8 cellular contexts compared by ENCODE assay signal in genomic region chr6:160088069-160088773, GRCh38. TPM values are rescaled to one million over a fixed set of nuclear protein-coding genes. Genes with fewer than 3 reads are reported as not detected.
DNase-seq lines count a peak whose midpoint lies in the region; ATAC-seq and TF ChIP-seq lines count a peak whose summit lies in the region.

No MANE protein-coding gene starts in this region.

- H3K9me2 ChIP-seq in MM.1S (replicated peaks; ENCODE audit: insufficient read depth, low read length), result no peaks in the 10 kb centered on the region

- WGBS in testis, 2 donors, result 40 to 61% methylated on average over 11 to 13 of the region's 13 CpGs

- H3K36me3 ChIP-seq in MM.1S (replicated peaks; ENCODE audit: insufficient read depth, low read length) (no peaks in the 10 kb centered on the region; the same call in 1 of the 2 replicates), breast epithelium (peaks cover 5% of the 10 kb centered on the region), kidney epithelial cell (ENCODE audit: control insufficient read depth, insufficient read depth, low read length) (peaks cover 12% of the 10 kb centered on the region), testis (ENCODE audit: low read depth, missing control alignments) (no peaks in the 10 kb centered on the region)

- no peaks in the 10 kb centered on the region for H3K4me1 ChIP-seq in MM.1S (ENCODE audit: low read length)
- no peaks in the 10 kb centered on the region for H3K4me1 ChIP-seq in breast epithelium
- no peaks in the 10 kb centered on the region for H3K4me1 ChIP-seq in testis

- intact Hi-C loops in breast epithelium (cut with DNase I; ENCODE audit: low total_unique reads), result no loop called here
- intact Hi-C loops in testis (cut with DNase I; ENCODE audit: low total_unique reads), result loop anchor here (5.0 to 10.0 kb wide), 2 partner anchors 213 to 369 kb away; no protein-coding TSS in a partner anchor

- H3K27ac ChIP-seq in MM.1S (ENCODE audit: low read length) (no peak overlapping the region), breast epithelium (no peak overlapping the region), testis (no peak overlapping the region)

- no peaks in the 10 kb centered on the region for H3F3A ChIP-seq in MM.1S (ENCODE audit: insufficient read depth, low read length)

- TF ChIP-seq CTCF in MM.1S (IDR thresholded peaks at IDR 0.05; ENCODE audit: low read length) (0 out of 2 replicates have a peak, but pooled peaks have one; percentile 9), breast epithelium (IDR thresholded peaks at IDR 0.05) (peak in 2 of 3 donors; percentile 26 to 62), kidney epithelial cell (IDR thresholded peaks at IDR 0.05; ENCODE audit: insufficient read depth, low read length, poor library complexity, severe bottlenecking) (peak; percentile 88), testis (IDR thresholded peaks at IDR 0.05) (peak; percentile 53 to 70 (median 68))

- H3K4me3 ChIP-seq in MM.1S (ENCODE audit: low read length) (no peak overlapping the region), breast epithelium (no peak overlapping the region), kidney epithelial cell (ENCODE audit: low read depth, low read length) (no peak overlapping the region), testis (no peak overlapping the region)

- no peaks in the 10 kb centered on the region for H3K79me2 ChIP-seq in MM.1S (ENCODE audit: low read length)

- H3K4me2 ChIP-seq in MM.1S (ENCODE audit: low read depth, low read length), result no peak overlapping the region

- H3K9me3 ChIP-seq in MM.1S (replicated peaks; ENCODE audit: insufficient read depth, low read length) (no peaks in the 10 kb centered on the region), breast epithelium (no peaks in the 10 kb centered on the region), testis (no peaks in the 10 kb centered on the region)

- no peak overlapping the region for H3K9ac ChIP-seq in MM.1S (ENCODE audit: low read length)

- DNase-seq in GM04503 (ENCODE audit: low read depth), result peak; percentile 85
- no peak for DNase-seq in MM.1S
- DNase-seq in breast epithelium (ENCODE audit: low spot score in 2 of 2), result peak in 1 of 2 donors; percentile 21
- peak; percentile 18 for DNase-seq in kidney epithelial cell (ENCODE audit: low read depth)
- peak; percentile 78 for DNase-seq in testis
- no peak for DNase-seq in activated gamma-delta T cell treated with Interleukin-2 at 50 U/mL for 16 hours

- no peaks in the 10 kb centered on the region for H4K20me1 ChIP-seq in MM.1S (ENCODE audit: insufficient read depth, low read length)

- H3K27me3 ChIP-seq in MM.1S (replicated peaks; ENCODE audit: insufficient read depth, low read length) (no peaks in the 10 kb centered on the region), breast epithelium (no peaks in the 10 kb centered on the region), kidney epithelial cell (ENCODE audit: control insufficient read depth, insufficient read depth, low read length) (no peaks in the 10 kb centered on the region), testis (no peaks in the 10 kb centered on the region)

- H2AFZ ChIP-seq in MM.1S (ENCODE audit: low read length), result no peak overlapping the region

- TF ChIP-seq POLR2A in breast epithelium (IDR thresholded peaks at IDR 0.05) (no peak), testis (IDR thresholded peaks at IDR 0.05) (no peak)

- ATAC-seq in HG02970 (IDR thresholded peaks at IDR 0.05; ENCODE audit: low FRiP score, unreplicated experiment) (no peak), GM19351 (IDR thresholded peaks at IDR 0.05; ENCODE audit: unreplicated experiment) (no peak)

RNA-seq across cellular contexts. Expression of gene SLC22A1, which starts 33.4 kb away (rescaled TPM):
- total RNA-seq in breast epithelium (1 to 10 TPM in 2 of 3 donors, under 1 TPM in 1; 0.98 to 3.2 (median 1.3) TPM), kidney epithelial cell (0.14 and 1.3 TPM in 2 replicates), testis (1 to 10 TPM; 1.5 to 1.7 TPM)
- 0.90 TPM for polyA plus RNA-seq in testis (ENCODE audit: insufficient read depth, low read depth, low replicate concordance)

Comparison
In these comparisons a context has a peak if more than half of its experiments do, and no peak if none do; other contexts are left out.
1. DNase-seq: peak in GM04503 (single experiment), kidney epithelial cell (single experiment) and testis (single experiment); none in MM.1S (single experiment) and activated gamma-delta T cell treated with Interleukin-2 at 50 U/mL for 16 hours (single experiment).
2. CTCF ChIP-seq: peak in every context shown above with its lines; median percentile 88 in kidney epithelial cell; 68 in testis; 44 in breast epithelium; 9 in MM.1S.